8 cellular contexts compared by ENCODE assay signal in genomic region chr21:45551316-45551715, GRCh38. TPM values are rescaled to one million over a fixed set of nuclear protein-coding genes. Genes with fewer than 3 reads are reported as not detected.
DNase-seq lines count a peak whose midpoint lies in the region; ATAC-seq, FAIRE-seq and TF ChIP-seq lines count a peak whose summit lies in the region.

No MANE protein-coding gene starts in this region.

- no peak for TF ChIP-seq CTCF in epithelial cell of esophagus (IDR thresholded peaks at IDR 0.05; ENCODE audit: insufficient read depth, low read depth, low read length, missing control alignments)

- FAIRE-seq in frontal cortex (lab: Jason Lieb, UNC) = no peak

- no peaks in the 10 kb centered on the region for H3K27me3 Mint-ChIP-seq in T-helper 2 cell treated with Interferon-gamma antibody and Interleukin-4, amounts not matched to agents 5 μg/mL and 100 μg/mL, for 36 hours (ENCODE audit: low read depth)
- H3K27me3 Mint-ChIP-seq in stimulated activated memory B cell treated with anti-CD40 and anti-IgM and Interleukin-4, amounts not matched to agents 10 μg/mL and 1 μg/mL and 100 μg/mL, for 72 hours = no peaks in the 10 kb centered on the region

- no peaks in the 10 kb centered on the region for H3K36me3 Mint-ChIP-seq in T-helper 2 cell treated with Interferon-gamma antibody and Interleukin-4, amounts not matched to agents 5 μg/mL and 100 μg/mL, for 36 hours (ENCODE audit: low read depth)
- no peaks in the 10 kb centered on the region for H3K36me3 Mint-ChIP-seq in stimulated activated memory B cell treated with anti-CD40 and anti-IgM and Interleukin-4, amounts not matched to agents 10 μg/mL and 1 μg/mL and 100 μg/mL, for 72 hours

- peak overlapping the region; percentile 83 for H3K4me3 Mint-ChIP-seq in T-helper 2 cell treated with Interferon-gamma antibody and Interleukin-4, amounts not matched to agents 5 μg/mL and 100 μg/mL, for 36 hours
- peak overlapping the region; percentile 60 for H3K4me3 Mint-ChIP-seq in stimulated activated memory B cell treated with anti-CD40 and anti-IgM and Interleukin-4, amounts not matched to agents 10 μg/mL and 1 μg/mL and 100 μg/mL, for 72 hours

- H3K9me3 Mint-ChIP-seq in T-helper 2 cell treated with Interferon-gamma antibody and Interleukin-4, amounts not matched to agents 5 μg/mL and 100 μg/mL, for 36 hours = no peaks in the 10 kb centered on the region
- H3K9me3 Mint-ChIP-seq in stimulated activated memory B cell treated with anti-CD40 and anti-IgM and Interleukin-4, amounts not matched to agents 10 μg/mL and 1 μg/mL and 100 μg/mL, for 72 hours = no peaks in the 10 kb centered on the region

- no peak for ATAC-seq in stimulated activated memory B cell treated with anti-CD40 and anti-IgM and Interleukin-4, amounts not matched to agents 10 μg/mL and 1 μg/mL and 100 μg/mL, for 72 hours
- ATAC-seq in HG03097 (IDR thresholded peaks at IDR 0.05; ENCODE audit: low FRiP score, unreplicated experiment) = no peak

- DNase-seq in SKM-1 treated with dmso at 0.1 percent for 144 hours (lab: John Stamatoyannopoulos, UW; ENCODE audit: unreplicated experiment) (peak; percentile 40), SKM-1 (lab: John Stamatoyannopoulos, UW; ENCODE audit: unreplicated experiment) (no peak), epithelial cell of esophagus (ENCODE audit: low read depth) (peak; percentile 83), frontal cortex (ENCODE audit: low spot score in 2 of 2) (no peak), hypothalamus (lab: John Stamatoyannopoulos, UW) (no peak)
- peak; percentile 61 for DNase-seq in T-helper 2 cell treated with Interferon-gamma antibody and Interleukin-4, amounts not matched to agents 5 μg/mL and 100 μg/mL, for 36 hours (ENCODE audit: low spot score)

- H3K4me1 Mint-ChIP-seq in T-helper 2 cell treated with Interferon-gamma antibody and Interleukin-4, amounts not matched to agents 5 μg/mL and 100 μg/mL, for 36 hours (ENCODE audit: low read depth) = peaks cover 24% of the 10 kb centered on the region
- H3K4me1 Mint-ChIP-seq in stimulated activated memory B cell treated with anti-CD40 and anti-IgM and Interleukin-4, amounts not matched to agents 10 μg/mL and 1 μg/mL and 100 μg/mL, for 72 hours = peaks cover 50% of the 10 kb centered on the region

- H3K4me3 ChIP-seq in epithelial cell of esophagus (ENCODE audit: low read length) = no peak overlapping the region

- H3K27ac Mint-ChIP-seq in T-helper 2 cell treated with Interferon-gamma antibody and Interleukin-4, amounts not matched to agents 5 μg/mL and 100 μg/mL, for 36 hours = peak overlapping the region; percentile 98
- H3K27ac Mint-ChIP-seq in stimulated activated memory B cell treated with anti-CD40 and anti-IgM and Interleukin-4, amounts not matched to agents 10 μg/mL and 1 μg/mL and 100 μg/mL, for 72 hours = peak overlapping the region; percentile 76

RNA-seq across cellular contexts. Expression of gene SLC19A1, which starts 9.1 kb away (rescaled TPM):
- total RNA-seq in frontal cortex = 9.0 TPM

Comparison
In these comparisons a context has a peak if more than half of its experiments do, and no peak if none do; other contexts are left out.
1. DNase-seq: peak in SKM-1 treated with dmso at 0.1 percent for 144 hours (single experiment), T-helper 2 cell treated with Interferon-gamma antibody and Interleukin-4, amounts not matched to agents 5 μg/mL and 100 μg/mL, for 36 hours (single experiment) and epithelial cell of esophagus (single experiment); none in SKM-1 (single experiment), frontal cortex (0 of 2) and hypothalamus (0 of 51).